In genomic region chr2:167814881-167815718, GRCh38 we compare ENCODE assay signal across 19 cellular contexts.
DNase-seq lines count a peak whose midpoint lies in the region; ATAC-seq and TF ChIP-seq lines count a peak whose summit lies in the region.
"Had no signal": no experiment of that assay in that cellular context is flagged by ENCODE, and none has a peak within 500 bp of the region (broad histone marks: within the 10 kb centered on the region; RNA-seq: fewer than 3 reads in every experiment).

No MANE protein-coding gene starts in this region.

- no peak overlapping the region for H3K27ac Mint-ChIP-seq in Caco-2 (ENCODE audit: unreplicated experiment)
- H3K27ac Mint-ChIP-seq: immature natural killer cell, natural killer cell had no signal

- H3K4me2 ChIP-seq in neuronal stem cell (ENCODE audit: insufficient read depth, low read length, poor library complexity, severe bottlenecking): no peak overlapping the region

- H3K27me3 Mint-ChIP-seq in Caco-2 (ENCODE audit: insufficient read depth, unreplicated experiment): peaks cover 3% of the 10 kb centered on the region

- H3K4me3 ChIP-seq in neuronal stem cell (ENCODE audit: low read length in 2 of 2) (no peak overlapping the region), Caco-2 (ENCODE audit: low read depth, low read length) (no peak overlapping the region)
- H3K4me3 ChIP-seq: coronary artery, SK-N-MC had no signal

- H3K27ac ChIP-seq in neuronal stem cell (replicated peaks; ENCODE audit: low read length) (no peak overlapping the region), foreskin keratinocyte (no peak overlapping the region)
- H3K27ac ChIP-seq: coronary artery, epithelial cell of prostate, SK-N-MC had no signal

- H2AK5ac ChIP-seq in neuronal stem cell (ENCODE audit: low read depth, low read length): no peak overlapping the region

- H3K4me3 Mint-ChIP-seq in Caco-2 (ENCODE audit: unreplicated experiment): no peak overlapping the region
- H3K4me3 Mint-ChIP-seq: CD8-positive, alpha-beta memory T cell; immature natural killer cell; natural killer cell had no signal

- H3K79me1 ChIP-seq in neuronal stem cell (ENCODE audit: low read depth, low read length): no peaks in the 10 kb centered on the region

- H3K18ac ChIP-seq in neuronal stem cell (ENCODE audit: low read length): peak overlapping the region; percentile 11

- WGBS in neuronal stem cell (ENCODE audit: extremely low coverage in 2 of 2, insufficient read length in 2 of 2, insufficient replicate concordance in 1 of 2), 2 donors: no CpG with 5 or more reads among the region's 10 CpGs

- no peaks in the 10 kb centered on the region for H3K9me3 Mint-ChIP-seq in Caco-2 (ENCODE audit: unreplicated experiment)
- H3K9me3 Mint-ChIP-seq: CD8-positive, alpha-beta memory T cell; natural killer cell had no signal

- H3K36me3 ChIP-seq in neuronal stem cell (replicated peaks in 1 of 2; ENCODE audit: control insufficient read depth in 2 of 2, insufficient read depth in 2 of 2, low read length in 2 of 2) (no peaks in the 10 kb centered on the region), Caco-2 (ENCODE audit: control insufficient read depth, insufficient read depth, low read length) (no peaks in the 10 kb centered on the region)

- no peaks in the 10 kb centered on the region for H3K36me3 Mint-ChIP-seq in Caco-2 (ENCODE audit: insufficient read depth, unreplicated experiment)
- H3K36me3 Mint-ChIP-seq: CD8-positive, alpha-beta memory T cell; immature natural killer cell; natural killer cell had no signal

- H2BK120ac ChIP-seq in neuronal stem cell (ENCODE audit: low read depth, low read length): no peak overlapping the region

- BruUV-seq in Caco-2 (replicated peaks; lab: Mats Ljungman, UMichigan): no TSS peak

- H4K91ac ChIP-seq in neuronal stem cell (ENCODE audit: low read depth, low read length, poor library complexity): no peak overlapping the region

- TF ChIP-seq CTCF in Caco-2 (IDR thresholded peaks at IDR 0.05; ENCODE audit: insufficient read depth in 1 of 2, low read depth in 1 of 2, low read length in 1 of 2, severe bottlenecking in 1 of 2, unreplicated experiment in 1 of 2): no peak
- TF ChIP-seq CTCF in foreskin keratinocyte (conservative IDR thresholded peaks at IDR 0.05): no peak

- no peak overlapping the region for H3K23ac ChIP-seq in neuronal stem cell (ENCODE audit: low read depth, low read length, poor library complexity)

- H3K14ac ChIP-seq in neuronal stem cell (ENCODE audit: low read length): no peak overlapping the region

- H3K9me3 ChIP-seq in neuronal stem cell (replicated peaks in 1 of 2; ENCODE audit: control insufficient read depth in 2 of 2, insufficient read depth in 1 of 2, low read depth in 1 of 2, low read length in 2 of 2): no peaks in the 10 kb centered on the region
- no peaks in the 10 kb centered on the region for H3K9me3 ChIP-seq in Caco-2

- POLR2A ChIA-PET in Caco-2 (lab: Charles Lee): no interaction called here

- ATAC-seq in GM19395 (IDR thresholded peaks at IDR 0.05; ENCODE audit: unreplicated experiment) (peak; percentile 78), HG02763 (IDR thresholded peaks at IDR 0.05; ENCODE audit: unreplicated experiment) (peak; percentile 60), foreskin keratinocyte (no peak)
- ATAC-seq: natural killer cell, Panc1 had no signal

- no peak overlapping the region for H2BK5ac ChIP-seq in neuronal stem cell (ENCODE audit: low read length)

- no peak overlapping the region for H3K9ac ChIP-seq in neuronal stem cell (ENCODE audit: low read depth, low read length, poor library complexity)

- intact Hi-C loops in posterior cingulate gyrus (cut with DNase I): no loop called here
- intact Hi-C loops in Caco-2 (cut with micrococcal nuclease; ENCODE audit: unreplicated experiment): no loop called here

- DNase-seq in NCI-H146 (lab: John Stamatoyannopoulos, UW) (peak; percentile 34), neuronal stem cell (ENCODE audit: low spot score) (no peak), posterior cingulate gyrus (no peak), Caco-2 (no peak), foreskin keratinocyte (no peak)
- DNase-seq in activated naive CD4-positive, alpha-beta T cell treated with anti-CD3 and anti-CD28 coated beads, Interleukin-2, amount 50 U/mL, for 16 hours: no peak
- DNase-seq: activated CD4-positive, alpha-beta T cell treated with anti-CD3 and anti-CD28 coated beads for 48 hours; activated naive CD4-positive, alpha-beta T cell; CD8-positive, alpha-beta memory T cell; immature natural killer cell; MV-4-11; natural killer cell; NCI-H2171 had no signal

- no peak overlapping the region for H2AFZ ChIP-seq in neuronal stem cell (ENCODE audit: low read length)

- H3K4me1 ChIP-seq in neuronal stem cell (ENCODE audit: control insufficient read depth in 2 of 2, insufficient read depth in 1 of 2, low read depth in 1 of 2, low read length in 2 of 2) (peaks cover 0 to 4% of the 10 kb centered on the region in 2 donors), Caco-2 (no peaks in the 10 kb centered on the region), foreskin keratinocyte (no peaks in the 10 kb centered on the region)

- CTCF ChIA-PET in Caco-2 (lab: Charles Lee): no interaction called here

- no peak overlapping the region for H2BK15ac ChIP-seq in neuronal stem cell (ENCODE audit: low read length)

- H3K27me3 ChIP-seq in neuronal stem cell (ENCODE audit: control insufficient read depth in 3 of 3, insufficient read depth in 3 of 3, low read depth in 1 of 3, low read length in 3 of 3): no peaks in the 10 kb centered on the region
- H3K27me3 ChIP-seq in Caco-2 (replicated peaks; ENCODE audit: control insufficient read depth, insufficient read depth, low read length): no peaks in the 10 kb centered on the region
- H3K27me3 ChIP-seq in foreskin keratinocyte: no peaks in the 10 kb centered on the region

- H3K4me1 Mint-ChIP-seq in Caco-2 (ENCODE audit: low read depth, unreplicated experiment): no peaks in the 10 kb centered on the region
- H3K4me1 Mint-ChIP-seq: CD8-positive, alpha-beta memory T cell; immature natural killer cell; natural killer cell had no signal

- no peak overlapping the region for H2BK12ac ChIP-seq in neuronal stem cell (ENCODE audit: low read length)

- H3K4ac ChIP-seq in neuronal stem cell (ENCODE audit: low read length): no peak overlapping the region

- no peak overlapping the region for H4K8ac ChIP-seq in neuronal stem cell (ENCODE audit: low read depth, low read length)
